25 cellular contexts compared by ENCODE assay signal in genomic region chr2:182043021-182043420, GRCh38.
"Had no signal": no experiment of that assay in that cellular context is flagged by ENCODE, and none has a peak within 500 bp of the region (broad histone marks: within the 10 kb centered on the region; RNA-seq: fewer than 3 reads in every experiment).

No MANE protein-coding gene starts in this region.

- H3K9me3 Mint-ChIP-seq: stimulated activated memory B cell treated with anti-CD40 and anti-IgM and Interleukin-4, amounts not matched to agents 10 μg/mL and 1 μg/mL and 100 μg/mL, for 72 hours; stimulated activated naive CD8-positive, alpha-beta T cell treated with anti-CD3 and anti-CD28 coated beads, Interleukin-15, amount 100 ng/mL, for 72 hours; type B pancreatic cell had no signal

- H3K4me3 Mint-ChIP-seq: immature natural killer cell; mesothelial cell of epicardium; naive thymus-derived CD4-positive, alpha-beta T cell; natural killer cell treated with Interleukin-12 subunit alpha and Interleukin-12 subunit beta and Interleukin-15 and Interleukin-18, amount 100 ng/mL, for 72 hours; stimulated activated memory B cell treated with anti-CD40 and anti-IgM and Interleukin-4, amounts not matched to agents 10 μg/mL and 1 μg/mL and 100 μg/mL, for 72 hours; stimulated activated naive CD8-positive, alpha-beta T cell treated with anti-CD3 and anti-CD28 coated beads, Interleukin-15, amount 100 ng/mL, for 72 hours; type B pancreatic cell had no signal

- H3K36me3 ChIP-seq: left ventricle myocardium inferior, ovary, right atrium auricular region, right lobe of liver, tibial nerve, uterus had no signal

- H3K4me1 Mint-ChIP-seq: immature natural killer cell; naive thymus-derived CD4-positive, alpha-beta T cell; stimulated activated memory B cell treated with anti-CD40 and anti-IgM and Interleukin-4, amounts not matched to agents 10 μg/mL and 1 μg/mL and 100 μg/mL, for 72 hours; stimulated activated naive CD8-positive, alpha-beta T cell treated with anti-CD3 and anti-CD28 coated beads, Interleukin-15, amount 100 ng/mL, for 72 hours had no signal

- ATAC-seq: naive thymus-derived CD4-positive, alpha-beta T cell; natural killer cell treated with Interleukin-12 subunit alpha and Interleukin-12 subunit beta and Interleukin-15 and Interleukin-18, amount 100 ng/mL, for 72 hours; right lobe of liver; stimulated activated memory B cell treated with anti-CD40 and anti-IgM and Interleukin-4, amounts not matched to agents 10 μg/mL and 1 μg/mL and 100 μg/mL, for 72 hours; stimulated activated naive CD8-positive, alpha-beta T cell treated with anti-CD3 and anti-CD28 coated beads, Interleukin-15, amount 100 ng/mL, for 72 hours had no signal

- H3K27ac Mint-ChIP-seq: immature natural killer cell; mesothelial cell of epicardium; naive thymus-derived CD4-positive, alpha-beta T cell; natural killer cell treated with Interleukin-12 subunit alpha and Interleukin-12 subunit beta and Interleukin-15 and Interleukin-18, amount 100 ng/mL, for 72 hours; progenitor cell of endocrine pancreas; stimulated activated memory B cell treated with anti-CD40 and anti-IgM and Interleukin-4, amounts not matched to agents 10 μg/mL and 1 μg/mL and 100 μg/mL, for 72 hours; stimulated activated naive CD8-positive, alpha-beta T cell treated with anti-CD3 and anti-CD28 coated beads, Interleukin-15, amount 100 ng/mL, for 72 hours; type B pancreatic cell had no signal

- H3K36me3 Mint-ChIP-seq: immature natural killer cell; mesothelial cell of epicardium; naive thymus-derived CD4-positive, alpha-beta T cell; natural killer cell treated with Interleukin-12 subunit alpha and Interleukin-12 subunit beta and Interleukin-15 and Interleukin-18, amount 100 ng/mL, for 72 hours; stimulated activated memory B cell treated with anti-CD40 and anti-IgM and Interleukin-4, amounts not matched to agents 10 μg/mL and 1 μg/mL and 100 μg/mL, for 72 hours; type B pancreatic cell had no signal

- H3K27me3 Mint-ChIP-seq: progenitor cell of endocrine pancreas; stimulated activated memory B cell treated with anti-CD40 and anti-IgM and Interleukin-4, amounts not matched to agents 10 μg/mL and 1 μg/mL and 100 μg/mL, for 72 hours; stimulated activated naive CD8-positive, alpha-beta T cell treated with anti-CD3 and anti-CD28 coated beads, Interleukin-15, amount 100 ng/mL, for 72 hours; type B pancreatic cell had no signal

- H3K4me3 ChIP-seq: left ventricle myocardium inferior, lung, ovary, right atrium auricular region, right lobe of liver, smooth muscle cell, tibial nerve, uterus had no signal

- H3K9me3 ChIP-seq: left ventricle myocardium inferior, ovary, right atrium auricular region, right lobe of liver, tibial nerve, uterus had no signal

- DNase-seq: hypothalamus; immature natural killer cell; islet precursor cell; left ventricle myocardium inferior; mesendoderm; naive thymus-derived CD4-positive, alpha-beta T cell; ovary; right lobe of liver; stimulated activated CD4-positive, alpha-beta T cell treated with anti-CD3 and anti-CD28 coated beads, Interleukin-1b, Interleukin-23, amount 100 ng/mL, for 48 hours; stimulated activated CD4-positive, alpha-beta T cell treated with anti-CD3 and anti-CD28 coated beads, Interleukin-2, amount 100 ng/mL, for 48 hours; stimulated activated CD4-positive, alpha-beta T cell treated with anti-CD3 and anti-CD28 coated beads, Interleukin-4, amount 100 ng/mL, for 4 hours; stimulated activated CD8-positive, alpha-beta memory T cell treated with anti-CD3 and anti-CD28 coated beads, Interleukin-4, amount 100 ng/mL, for 48 hours; stimulated activated naive CD4-positive, alpha-beta T cell treated with Interleukin-2 at 50 U/mL for 16 hours; stimulated activated naive CD8-positive, alpha-beta T cell treated with anti-CD3 and anti-CD28 coated beads, Interleukin-15, amount 100 ng/mL, for 72 hours; substantia nigra; uterus had no signal

- H3K27ac ChIP-seq: left ventricle myocardium inferior, ovary, right atrium auricular region, right lobe of liver, tibial nerve, uterus had no signal
